ENCODE assay signal across 1 cellular context in the genomic region with DNA sequence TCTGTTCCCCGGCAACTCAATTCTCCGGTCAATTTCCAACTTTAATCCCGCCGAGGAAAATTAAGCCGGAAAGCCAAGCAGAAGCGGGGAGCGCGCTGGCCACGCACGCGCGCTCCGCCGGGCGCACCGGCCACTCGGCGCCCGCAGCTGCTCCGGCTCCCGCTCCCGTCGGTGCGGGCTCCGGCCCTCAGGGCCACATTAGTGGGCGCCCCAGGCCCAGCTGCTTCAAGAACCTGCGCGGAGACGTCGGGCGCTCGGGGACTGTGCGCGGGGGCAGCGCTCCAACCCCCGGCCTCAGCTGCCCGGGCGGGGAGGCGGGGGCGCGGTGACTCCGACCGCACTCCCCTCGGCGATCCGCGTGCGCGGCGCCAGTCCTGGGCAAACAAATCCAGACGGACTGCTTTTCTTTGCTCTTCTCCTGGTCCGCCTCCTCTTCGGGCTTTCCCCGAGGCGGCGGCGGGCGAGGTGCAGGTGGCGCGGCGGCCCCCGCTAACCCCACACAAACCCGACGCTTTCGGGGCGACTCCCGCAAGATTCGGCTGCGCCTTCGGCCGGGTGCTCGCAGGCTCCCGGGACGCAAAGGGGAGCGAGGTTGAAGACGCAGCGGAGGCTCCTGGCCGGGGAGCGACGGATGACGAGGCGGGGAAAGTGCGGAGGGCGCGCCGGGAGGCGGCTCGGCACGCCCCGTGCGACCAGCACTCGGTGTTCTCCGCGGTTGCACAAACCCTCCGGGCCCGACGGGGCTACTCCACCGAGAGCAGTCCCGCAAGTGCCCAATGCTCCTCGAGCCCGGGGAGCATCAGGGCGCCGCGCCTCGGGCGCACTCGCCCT.
A peak's percentile ranks its signal among the peaks of the same experiment; 100 is the strongest.
TF ChIP-seq lines count a peak whose summit lies in the region.

No MANE protein-coding gene starts in this region.

TF ChIP-seq in HepG2, 621 proteins besides CTCF, POLR2A, EP300 and RAD21 (continued from another document):
- 0 out of 2 replicates have a peak, but pooled peaks have one; percentile 13 for TF ChIP-seq AFF4 (CRISPR knock-in tag; IDR thresholded peaks at IDR 0.05)
- peak; percentile 58; the same call in 1 of the 2 replicates for TF ChIP-seq ZNF589 (CRISPR knock-in tag; conservative IDR thresholded peaks at IDR 0.05)
- peak; percentile 35 for TF ChIP-seq ASH2L (IDR thresholded peaks at IDR 0.05; ENCODE audit: insufficient read length, low read depth, low read length)
- TF ChIP-seq AGO2 (optimal IDR thresholded peaks at IDR 0.05; ENCODE audit: low read depth, low read length), result peak; percentile 34
- peak; percentile 3; the same call in 1 of the 2 replicates for TF ChIP-seq ZNF687 (CRISPR knock-in tag; IDR thresholded peaks at IDR 0.05)
- 0 out of 2 replicates have a peak, but pooled peaks have one; percentile 9 for TF ChIP-seq CCDC6 (CRISPR knock-in tag; IDR thresholded peaks at IDR 0.05)
- TF ChIP-seq ZC3H13 (CRISPR knock-in tag; IDR thresholded peaks at IDR 0.05), result peak; percentile 50; the same call in 1 of the 2 replicates
- TF ChIP-seq RBFOX2 (IDR thresholded peaks at IDR 0.05; ENCODE audit: low read depth, low read length), result peak; percentile 81
- TF ChIP-seq ZNF768 (CRISPR knock-in tag; IDR thresholded peaks at IDR 0.05), result 0 out of 2 replicates have a peak, but pooled peaks have one; percentile 36
- TF ChIP-seq NFKBIZ (CRISPR knock-in tag; IDR thresholded peaks at IDR 0.05), result 0 out of 2 replicates have a peak, but pooled peaks have one; percentile 19
- peak; percentile 45 for TF ChIP-seq RBM39 (IDR thresholded peaks at IDR 0.05; ENCODE audit: low read depth, low read length, poor library complexity, severe bottlenecking)
- 0 out of 2 replicates have a peak, but pooled peaks have one; percentile 5 for TF ChIP-seq ZNF34 (CRISPR knock-in tag; IDR thresholded peaks at IDR 0.05; ENCODE audit: borderline replicate concordance)
- TF ChIP-seq HNRNPL (IDR thresholded peaks at IDR 0.05; ENCODE audit: low read depth, low read length), result 0 out of 2 replicates have a peak, but pooled peaks have one; percentile 26
- peak; percentile 28; the same call in 1 of the 2 replicates for TF ChIP-seq PATZ1 (CRISPR knock-in tag; IDR thresholded peaks at IDR 0.05)
- peak; percentile 28; the same call in 1 of the 2 replicates for TF ChIP-seq ATF7-NPFF (CRISPR knock-in tag; IDR thresholded peaks at IDR 0.05; ENCODE audit: low read depth)
TF ChIP-seq in HepG2: peak in this region for 18; not testable (repeated sequence) for 603.
